8 cellular contexts compared by ENCODE assay signal in genomic region chr16:84754353-84754856, GRCh38. TPM values are rescaled to one million over a fixed set of nuclear protein-coding genes. Genes with fewer than 3 reads are reported as not detected.
A peak's percentile ranks its signal among the peaks of the same experiment; 100 is the strongest.
DNase-seq lines count a peak whose midpoint lies in the region; ATAC-seq, FAIRE-seq and TF ChIP-seq lines count a peak whose summit lies in the region.

No MANE protein-coding gene starts in this region.

- no peak overlapping the region for H2BK120ac ChIP-seq in mesenchymal stem cell (ENCODE audit: low read depth, low read length)

- POLR2A ChIA-PET in A549 (lab: Yijun Ruan, JAX): interaction anchor here (1.1 kb wide), 1 partner anchor 217 kb away, joined by 3 read pairs; no protein-coding TSS in a partner anchor
- POLR2A ChIA-PET in activated CD8-positive, alpha-beta T cell treated with anti-CD3 and anti-CD28 coated beads for 36 hours (lab: Charles Lee): interaction anchor here (0.6 to 1.6 kb wide), 5 partner anchors 12 to 89 kb away, joined by 3 to 5 read pairs (median 3); no protein-coding TSS in a partner anchor

- TF ChIP-seq EP300 in A549 (IDR thresholded peaks at IDR 0.05): no peak

- FAIRE-seq in A549 (lab: Jason Lieb, UNC): peak; percentile 59

- H3K4ac ChIP-seq in mesenchymal stem cell (ENCODE audit: low read depth in 1 of 2, low read length in 2 of 2): peak overlapping the region in 1 of 2 experiments; percentile 0

- no peaks in the 10 kb centered on the region for H3K27me3 Mint-ChIP-seq in activated CD8-positive, alpha-beta T cell treated with anti-CD3 and anti-CD28 coated beads for 36 hours
- H3K27me3 Mint-ChIP-seq in effector memory CD8-positive, alpha-beta T cell: no peaks in the 10 kb centered on the region

- CTCF ChIA-PET in A549 (lab: Yijun Ruan, JAX): interaction anchor here (0.6 to 18.3 kb wide), 64 partner anchors 9 to 740 kb away, joined by 3 to 452 read pairs (median 5); partner anchors contain the start of gene CRISPLD2
- CTCF ChIA-PET in activated CD8-positive, alpha-beta T cell treated with anti-CD3 and anti-CD28 coated beads for 36 hours (lab: Charles Lee): interaction anchor here (0.6 to 8.6 kb wide), 39 partner anchors 8 to 251 kb away, joined by 3 to 151 read pairs (median 4); partner anchors contain the start of gene CRISPLD2

- H3K36me3 Mint-ChIP-seq in activated CD8-positive, alpha-beta T cell treated with anti-CD3 and anti-CD28 coated beads for 36 hours (ENCODE audit: low read depth): peaks cover 18% of the 10 kb centered on the region
- peaks cover 13% of the 10 kb centered on the region for H3K36me3 Mint-ChIP-seq in effector memory CD8-positive, alpha-beta T cell (ENCODE audit: insufficient read depth)
- peaks cover 36% of the 10 kb centered on the region for H3K36me3 Mint-ChIP-seq in stimulated activated effector memory CD8-positive, alpha-beta T cell treated with anti-CD3 and anti-CD28 coated beads, Interleukin-12 subunit alpha, Interleukin-12 subunit beta, amount 100 ng/mL, for 72 hours

- H3K27ac Mint-ChIP-seq in activated CD8-positive, alpha-beta T cell treated with anti-CD3 and anti-CD28 coated beads for 36 hours: peak overlapping the region; percentile 13
- peak overlapping the region; percentile 72 to 93 for H3K27ac Mint-ChIP-seq in effector memory CD8-positive, alpha-beta T cell
- H3K27ac Mint-ChIP-seq in stimulated activated effector memory CD8-positive, alpha-beta T cell treated with anti-CD3 and anti-CD28 coated beads, Interleukin-12 subunit alpha, Interleukin-12 subunit beta, amount 100 ng/mL, for 72 hours: no peak overlapping the region

- no peak overlapping the region for H2AK5ac ChIP-seq in mesenchymal stem cell (ENCODE audit: low read length, severe bottlenecking)

- no peak for TF ChIP-seq POLR2A in A549 (IDR thresholded peaks at IDR 0.05; ENCODE audit: low read length)

- no peak overlapping the region for H3K18ac ChIP-seq in mesenchymal stem cell (ENCODE audit: low read depth in 1 of 2, low read length in 2 of 2)

- H3K79me1 ChIP-seq in mesenchymal stem cell (replicated peaks; ENCODE audit: low read length, poor library complexity, severe bottlenecking): peaks cover 19% of the 10 kb centered on the region

- H2AFZ ChIP-seq in mesenchymal stem cell (ENCODE audit: low read depth, low read length): no peak overlapping the region

- H3K14ac ChIP-seq in mesenchymal stem cell (ENCODE audit: low read length in 2 of 2): no peak overlapping the region

- H3K9ac ChIP-seq in mesenchymal stem cell (ENCODE audit: low read length): peak overlapping the region; percentile 62

- H3K27me3 ChIP-seq in mesenchymal stem cell (ENCODE audit: control insufficient read depth in 1 of 2, insufficient read depth in 1 of 2, low read length in 2 of 2): no peaks in the 10 kb centered on the region

- no peak overlapping the region for H3K4me3 ChIP-seq in A549
- peak overlapping the region in 1 of 2 experiments; percentile 25 for H3K4me3 ChIP-seq in mesenchymal stem cell (ENCODE audit: insufficient read depth in 1 of 2, low read depth in 1 of 2, low read length in 2 of 2)

- no peak overlapping the region for H3K4me3 Mint-ChIP-seq in activated CD8-positive, alpha-beta T cell treated with anti-CD3 and anti-CD28 coated beads for 36 hours
- peak overlapping the region; percentile 48 to 61 for H3K4me3 Mint-ChIP-seq in effector memory CD8-positive, alpha-beta T cell
- peak overlapping the region; percentile 26 for H3K4me3 Mint-ChIP-seq in stimulated activated effector memory CD8-positive, alpha-beta T cell treated with anti-CD3 and anti-CD28 coated beads, Interleukin-12 subunit alpha, Interleukin-12 subunit beta, amount 100 ng/mL, for 72 hours

- H3K27ac ChIP-seq in A549 (no peak overlapping the region), mesenchymal stem cell (ENCODE audit: low read length, poor library complexity, severe bottlenecking) (no peak overlapping the region)

- DNase-seq in A549 (ENCODE audit: low read depth in 1 of 2, low spot score in 1 of 2) (peak; percentile 78 to 86), GM13977 (ENCODE audit: low spot score) (peak; percentile 73), NCI-H82 (lab: John Stamatoyannopoulos, UW) (peak; percentile 88), mesenchymal stem cell (peak; percentile 92)
- peak; percentile 78 for DNase-seq in activated CD8-positive, alpha-beta T cell treated with anti-CD3 and anti-CD28 coated beads for 36 hours
- peak; percentile 73 to 82 (median 75) for DNase-seq in effector memory CD8-positive, alpha-beta T cell
- DNase-seq in stimulated activated effector memory CD8-positive, alpha-beta T cell treated with anti-CD3 and anti-CD28 coated beads, Interleukin-12 subunit alpha, Interleukin-12 subunit beta, amount 100 ng/mL, for 72 hours (ENCODE audit: low spot score in 2 of 2): peak; percentile 60 to 82

- 9% methylated on average over 12 of the region's 12 CpGs for WGBS in A549 (ENCODE audit: missing lambda C conversion rate)
- 17% methylated on average over 12 of the region's 12 CpGs for WGBS in mesenchymal stem cell

- H3K9me3 Mint-ChIP-seq in activated CD8-positive, alpha-beta T cell treated with anti-CD3 and anti-CD28 coated beads for 36 hours: no peaks in the 10 kb centered on the region
- no peaks in the 10 kb centered on the region for H3K9me3 Mint-ChIP-seq in effector memory CD8-positive, alpha-beta T cell
- H3K9me3 Mint-ChIP-seq in stimulated activated effector memory CD8-positive, alpha-beta T cell treated with anti-CD3 and anti-CD28 coated beads, Interleukin-12 subunit alpha, Interleukin-12 subunit beta, amount 100 ng/mL, for 72 hours: no peaks in the 10 kb centered on the region

- no peak overlapping the region for H4K8ac ChIP-seq in mesenchymal stem cell (ENCODE audit: low read length)

- H3K4me1 ChIP-seq in A549: peaks cover 25% of the 10 kb centered on the region
- H3K4me1 ChIP-seq in mesenchymal stem cell (ENCODE audit: control insufficient read depth, insufficient read depth, low read depth, low read length): peaks cover 4% of the 10 kb centered on the region

- H2BK5ac ChIP-seq in mesenchymal stem cell (ENCODE audit: low read depth, low read length, poor library complexity, severe bottlenecking): no peak overlapping the region

- intact Hi-C loops in activated CD8-positive, alpha-beta T cell treated with anti-CD3 and anti-CD28 coated beads for 36 hours (cut with micrococcal nuclease): loop anchor here (5.0 kb wide), 2 partner anchors 198 to 213 kb away; no protein-coding TSS in a partner anchor

- no peak overlapping the region for H3K23ac ChIP-seq in mesenchymal stem cell (ENCODE audit: low read length in 2 of 2)

- TF ChIP-seq RAD21 in A549 (conservative IDR thresholded peaks at IDR 0.05 in 1 of 2, IDR thresholded peaks at IDR 0.05 in 1 of 2): peak; percentile 79 to 86

- in situ Hi-C loops in GM13977 (cut with MboI; ENCODE audit: low pct_unique_long_range_greater_than_20kb, low sequenced_read_pairs, unreplicated experiment): no loop called here

- no peak overlapping the region for H2BK15ac ChIP-seq in mesenchymal stem cell (ENCODE audit: low read depth, poor library complexity, severe bottlenecking)

- H3K4me1 Mint-ChIP-seq in activated CD8-positive, alpha-beta T cell treated with anti-CD3 and anti-CD28 coated beads for 36 hours (ENCODE audit: low read depth): peaks cover 83% of the 10 kb centered on the region
- H3K4me1 Mint-ChIP-seq in effector memory CD8-positive, alpha-beta T cell (ENCODE audit: low read depth in 2 of 2): peaks cover 47 to 65% of the 10 kb centered on the region in 2 donors
- peaks cover 84% of the 10 kb centered on the region for H3K4me1 Mint-ChIP-seq in stimulated activated effector memory CD8-positive, alpha-beta T cell treated with anti-CD3 and anti-CD28 coated beads, Interleukin-12 subunit alpha, Interleukin-12 subunit beta, amount 100 ng/mL, for 72 hours

- H3K36me3 ChIP-seq in mesenchymal stem cell (ENCODE audit: control insufficient read depth in 1 of 2, insufficient read depth in 2 of 2, low read depth in 1 of 2, low read length in 2 of 2): peaks cover 13 to 16% of the 10 kb centered on the region in 2 experiments

- H3K4me2 ChIP-seq in A549: peak overlapping the region; percentile 22; the same call in 2 of the 3 replicates
- no peak overlapping the region for H3K4me2 ChIP-seq in mesenchymal stem cell (ENCODE audit: low read length, poor library complexity, severe bottlenecking)

- TF ChIP-seq CTCF in A549 (IDR thresholded peaks at IDR 0.05) (peak; percentile 89), GM13977 (IDR thresholded peaks at IDR 0.05; ENCODE audit: extremely low read depth, insufficient read depth, missing control alignments) (peak; percentile 73)
- TF ChIP-seq CTCF in activated CD8-positive, alpha-beta T cell treated with anti-CD3 and anti-CD28 coated beads for 36 hours (IDR thresholded peaks at IDR 0.05): peak; percentile 89

- ATAC-seq in A549 (peak; percentile 88 to 90), HG03565 (IDR thresholded peaks at IDR 0.05; ENCODE audit: unreplicated experiment) (peak; percentile 56)
- ATAC-seq in activated CD8-positive, alpha-beta T cell treated with anti-CD3 and anti-CD28 coated beads for 36 hours: peak; percentile 84
- ATAC-seq in effector memory CD8-positive, alpha-beta T cell (replicated peaks): peak; percentile 51
- ATAC-seq in stimulated activated effector memory CD8-positive, alpha-beta T cell treated with anti-CD3 and anti-CD28 coated beads, Interleukin-12 subunit alpha, Interleukin-12 subunit beta, amount 100 ng/mL, for 72 hours: peak; percentile 81

- no peak overlapping the region for H2BK12ac ChIP-seq in mesenchymal stem cell (ENCODE audit: low read length in 2 of 2)

- H4K91ac ChIP-seq in mesenchymal stem cell (ENCODE audit: low read length): no peak overlapping the region

- no peaks in the 10 kb centered on the region for H3K9me3 ChIP-seq in A549
- no peaks in the 10 kb centered on the region for H3K9me3 ChIP-seq in mesenchymal stem cell (ENCODE audit: control insufficient read depth, low read length)

TF ChIP-seq in A549, 52 proteins besides CTCF, POLR2A, EP300 and RAD21 (continues in another document):
- TF ChIP-seq JUN (IDR thresholded peaks at IDR 0.05) (no peak), FOSB (CRISPR knock-in tag; IDR thresholded peaks at IDR 0.05) (0 out of 2 replicates have a peak, but pooled peaks have one; percentile 31), SMC3 (IDR thresholded peaks at IDR 0.05) (peak; percentile 78), RARB (CRISPR knock-in tag; IDR thresholded peaks at IDR 0.05) (no peak), TFCP2L1 (CRISPR knock-in tag; IDR thresholded peaks at IDR 0.05) (no peak)

RNA-seq across cellular contexts. Expression of gene USP10, which starts 54.6 kb away (rescaled TPM):
- polyA plus RNA-seq in A549 (2011; rRNA removed) (93.5 and 144 TPM in 2 replicates), A549 (2017; fragmentation: RNase III; extraction: RNeasy Plus Mini Kit Qiagen cat#74134 plus additional on column Dnase treatment) (60.6 to 64.2 TPM (median 61.5 TPM) in 3 replicates)
- polyA plus RNA-seq in A549 (2012; cell fraction: cytosol; rRNA removed): 90.7 and 101 TPM in 2 replicates
- polyA plus RNA-seq in A549 (2012; cell fraction: nucleus; rRNA removed): 156 and 209 TPM in 2 replicates
- 241 and 307 TPM in 2 replicates for polyA minus RNA-seq in A549 (2011; rRNA and poly(A)+ RNA removed)
- total RNA-seq in activated CD8-positive, alpha-beta T cell treated with anti-CD3 and anti-CD28 coated beads for 36 hours: 100 to 1,000 TPM; 116 TPM
- polyA plus RNA-seq in mesenchymal stem cell (2013, experiment 1 of 2): 51.6 TPM
- polyA plus RNA-seq in mesenchymal stem cell (2013, experiment 2 of 2): 51.4 TPM
